16 cellular contexts compared by ENCODE assay signal in genomic region chr11:70332567-70332966, GRCh38.
"Had no signal": no experiment of that assay in that cellular context is flagged by ENCODE, and none has a peak within 500 bp of the region (broad histone marks: within the 10 kb centered on the region; RNA-seq: fewer than 3 reads in every experiment).

No MANE protein-coding gene starts in this region.

- H3K27me3 ChIP-seq: heart right ventricle, right lobe of liver, spleen, transverse colon had no signal

- H3K4me3 ChIP-seq: coronary artery, heart right ventricle, prostate gland, right lobe of liver, spleen, thoracic aorta, transverse colon had no signal

- DNase-seq: effector CD8-positive, alpha-beta T cell; mammary epithelial cell; naive thymus-derived CD4-positive, alpha-beta T cell; nephron progenitor cell; right lobe of liver; spleen; stimulated activated CD4-positive, alpha-beta T cell treated with anti-CD3 and anti-CD28 coated beads, Interleukin-15, amount 100 ng/mL, for 24 hours; stimulated activated CD4-positive, alpha-beta T cell treated with anti-CD3 and anti-CD28 coated beads, Interleukin-1b, Interleukin-23, amount 100 ng/mL, for 48 hours; stimulated activated CD4-positive, alpha-beta T cell treated with anti-CD3 and anti-CD28 coated beads, Interleukin-4, amount 100 ng/mL, for 24 hours; transverse colon had no signal

- H3K27ac ChIP-seq: coronary artery, parathyroid adenoma, prostate gland, right lobe of liver, spleen, thoracic aorta, transverse colon had no signal

- H3K9me3 ChIP-seq: heart right ventricle, prostate gland, right lobe of liver, spleen, thoracic aorta, transverse colon had no signal

- ATAC-seq: naive thymus-derived CD4-positive, alpha-beta T cell; stimulated activated memory B cell treated with anti-CD40 and anti-IgM and Interleukin-4, amounts not matched to agents 10 μg/mL and 1 μg/mL and 100 μg/mL, for 72 hours had no signal

- H3K4me1 ChIP-seq: parathyroid adenoma, prostate gland, right lobe of liver, transverse colon had no signal
